8 cellular contexts compared by ENCODE assay signal in the genomic region with DNA sequence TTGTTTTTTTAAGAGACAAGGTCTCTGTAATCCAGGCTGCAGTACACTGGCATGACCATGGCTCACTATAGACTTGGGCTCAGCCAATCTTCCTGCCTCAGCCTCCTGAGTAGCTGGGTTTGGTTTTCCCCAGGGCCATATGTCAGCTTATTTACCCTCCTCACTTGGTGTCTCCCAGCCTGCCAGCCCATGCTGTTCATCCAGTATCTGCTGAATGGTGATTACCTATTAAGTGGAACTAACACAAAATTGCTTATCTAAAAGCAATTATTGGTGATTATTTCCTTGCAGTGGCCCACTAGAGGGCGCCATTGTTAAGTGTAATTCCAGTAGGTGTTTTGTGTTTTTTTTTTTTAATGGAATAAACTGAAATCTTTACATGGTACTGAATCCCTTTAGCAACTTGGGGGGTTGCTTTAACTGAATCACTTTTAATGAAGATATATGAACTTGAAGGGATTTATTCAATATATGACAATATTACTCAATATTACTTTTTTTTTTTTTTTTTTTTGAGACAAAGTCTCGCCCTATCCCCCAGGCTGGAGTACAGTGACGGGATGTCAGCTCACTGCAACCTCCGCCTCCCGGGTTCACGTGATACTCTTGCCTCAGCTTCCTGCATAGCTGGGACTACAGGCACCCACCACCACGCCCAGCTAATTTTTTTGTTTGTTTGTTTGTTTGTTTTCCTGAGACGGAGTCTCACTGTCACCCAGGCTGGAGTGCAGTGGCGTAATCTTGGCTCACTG. TPM values are rescaled to one million over a fixed set of nuclear protein-coding genes. Genes with fewer than 3 reads are reported as not detected.
A peak's percentile ranks its signal among the peaks of the same experiment; 100 is the strongest.
DNase-seq lines count a peak whose midpoint lies in the region; ATAC-seq and TF ChIP-seq lines count a peak whose summit lies in the region.

No MANE protein-coding gene starts in this region.

- TF ChIP-seq EP300 in stomach (IDR thresholded peaks at IDR 0.05): no peak

- DNase-seq in SIG-M5 treated with dmso at 0.1 percent for 504 hours (lab: John Stamatoyannopoulos, UW; ENCODE audit: unreplicated experiment) (peak; percentile 37), SIG-M5 (lab: John Stamatoyannopoulos, UW) (no peak), NCI-H69 (lab: John Stamatoyannopoulos, UW) (peak; percentile 83), naive B cell (peak; percentile 54), stomach (peak; percentile 80), HuH-7.5 (ENCODE audit: low spot score) (no peak)
- DNase-seq in activated CD4-positive, alpha-beta memory T cell treated with anti-CD3 and anti-CD28 coated beads for 36 hours: peak; percentile 69
- peak; percentile 29 to 65 (median 40) for DNase-seq in effector memory CD4-positive, alpha-beta T cell

- intact Hi-C loops in activated CD4-positive, alpha-beta memory T cell treated with anti-CD3 and anti-CD28 coated beads for 36 hours (cut with micrococcal nuclease): loop anchor here (1.0 kb wide), 1 partner anchor 156 kb away; no protein-coding TSS in a partner anchor
- intact Hi-C loops in stomach (cut with DNase I; ENCODE audit: low total_unique reads): loop anchor here (5.0 to 10.0 kb wide), 2 partner anchors 230 to 337 kb away; partner anchors contain the start of gene FIBCD1

- H3K9me3 ChIP-seq in effector memory CD4-positive, alpha-beta T cell (ENCODE audit: control insufficient read depth, low read length): no peaks in the 10 kb centered on the region
- H3K9me3 ChIP-seq in stomach: no peaks in the 10 kb centered on the region

- peaks cover 4% of the 10 kb centered on the region for H3K4me1 ChIP-seq in effector memory CD4-positive, alpha-beta T cell (ENCODE audit: control insufficient read depth, insufficient read depth, low read length, poor library complexity, severe bottlenecking)
- peaks cover 0 to 11% (median 5%) of the 10 kb centered on the region in 4 donors for H3K4me1 ChIP-seq in stomach

- no peak overlapping the region for H3K4me3 Mint-ChIP-seq in activated CD4-positive, alpha-beta memory T cell treated with anti-CD3 and anti-CD28 coated beads for 36 hours
- no peak overlapping the region for H3K4me3 Mint-ChIP-seq in naive B cell

- TF ChIP-seq CTCF in stomach (IDR thresholded peaks at IDR 0.05): peak in 5 of 7 experiments; percentile 41 to 84 (median 70)

- H3K27ac Mint-ChIP-seq in activated CD4-positive, alpha-beta memory T cell treated with anti-CD3 and anti-CD28 coated beads for 36 hours: no peak overlapping the region
- peak overlapping the region in 2 of 6 donors; percentile 34 to 39 for H3K27ac Mint-ChIP-seq in naive B cell

- CTCF ChIA-PET in activated CD4-positive, alpha-beta memory T cell treated with anti-CD3 and anti-CD28 coated beads for 36 hours (lab: Charles Lee): interaction anchor here (0.7 to 6.2 kb wide), 20 partner anchors 7 to 1962 kb away, joined by 3 to 52 read pairs (median 4); partner anchors contain the start of genes DDX31 and EXOSC2

- ATAC-seq in naive B cell (ENCODE audit: low read depth in 2 of 2): peak; percentile 20 to 41

- no peaks in the 10 kb centered on the region for H3K27me3 Mint-ChIP-seq in activated CD4-positive, alpha-beta memory T cell treated with anti-CD3 and anti-CD28 coated beads for 36 hours
- no peaks in the 10 kb centered on the region for H3K27me3 Mint-ChIP-seq in naive B cell

- H3K36me3 Mint-ChIP-seq in activated CD4-positive, alpha-beta memory T cell treated with anti-CD3 and anti-CD28 coated beads for 36 hours: peaks cover 22% of the 10 kb centered on the region
- H3K36me3 Mint-ChIP-seq in naive B cell: peaks cover 10 to 16% of the 10 kb centered on the region in 2 donors

- H3K36me3 ChIP-seq in effector memory CD4-positive, alpha-beta T cell (ENCODE audit: control insufficient read depth, insufficient read depth, low read length): peaks cover 20% of the 10 kb centered on the region
- H3K36me3 ChIP-seq in stomach: peaks cover 26 to 43% (median 38%) of the 10 kb centered on the region in 4 donors

- H3K27ac ChIP-seq in effector memory CD4-positive, alpha-beta T cell (ENCODE audit: insufficient read depth, low read length, poor library complexity, severe bottlenecking): no peak overlapping the region
- no peak overlapping the region for H3K27ac ChIP-seq in stomach

- no peak for TF ChIP-seq POLR2A in stomach (IDR thresholded peaks at IDR 0.05)

- no peaks in the 10 kb centered on the region for H3K27me3 ChIP-seq in effector memory CD4-positive, alpha-beta T cell (replicated peaks; ENCODE audit: control insufficient read depth, insufficient read depth, low read length, poor library complexity, severe bottlenecking)
- no peaks in the 10 kb centered on the region for H3K27me3 ChIP-seq in stomach

- POLR2A ChIA-PET in activated CD4-positive, alpha-beta memory T cell treated with anti-CD3 and anti-CD28 coated beads for 36 hours (lab: Charles Lee): no interaction called here

- H3K4me3 ChIP-seq in effector memory CD4-positive, alpha-beta T cell (ENCODE audit: insufficient read depth, low read depth, low read length, poor library complexity, severe bottlenecking): no peak overlapping the region
- no peak overlapping the region for H3K4me3 ChIP-seq in stomach

- peaks cover 6% of the 10 kb centered on the region for H3K4me1 Mint-ChIP-seq in activated CD4-positive, alpha-beta memory T cell treated with anti-CD3 and anti-CD28 coated beads for 36 hours (ENCODE audit: low read depth)
- peaks cover 4 to 19% (median 6%) of the 10 kb centered on the region in 3 donors for H3K4me1 Mint-ChIP-seq in naive B cell

- 38 to 54% (median 42%) methylated on average over 9 of the region's 9 CpGs for WGBS in stomach, 5 donors

- H3K9me3 Mint-ChIP-seq in activated CD4-positive, alpha-beta memory T cell treated with anti-CD3 and anti-CD28 coated beads for 36 hours: no peaks in the 10 kb centered on the region
- H3K9me3 Mint-ChIP-seq in naive B cell: no peaks in the 10 kb centered on the region

RNA-seq across cellular contexts. Expression of gene EXOSC2, which starts 13.8 kb away (rescaled TPM):
- 10 to 100 TPM; 77.3 to 80.5 TPM for total RNA-seq in activated CD4-positive, alpha-beta memory T cell treated with anti-CD3 and anti-CD28 coated beads for 36 hours
- polyA plus RNA-seq in naive B cell (ENCODE audit: low read depth in 6 of 6) (10 to 100 TPM; 24.1 to 41.1 (median 26.9) TPM), stomach (10 to 100 TPM; 13.6 to 15.0 (median 14.5) TPM)
- total RNA-seq in stomach: 10 to 100 TPM in 3 of 5 donors, 1 to 10 TPM in 2; 6.4 to 36.9 (median 14.0) TPM

RNA-seq across cellular contexts. Expression of gene PRDM12, which starts 43.0 kb away (rescaled TPM):
- total RNA-seq in activated CD4-positive, alpha-beta memory T cell treated with anti-CD3 and anti-CD28 coated beads for 36 hours: under 1 TPM; 0.07 to 0.12 TPM
- polyA plus RNA-seq in naive B cell (ENCODE audit: low read depth in 6 of 6) (not detected), stomach (under 1 TPM in 1 of 3 donors, not detected in 2; 0.08 TPM)
- not detected for total RNA-seq in stomach

Comparison
In these comparisons a context has a peak if more than half of its experiments do, and no peak if none do; other contexts are left out.
1. DNase-seq: peak in SIG-M5 treated with dmso at 0.1 percent for 504 hours (single experiment), NCI-H69 (single experiment), activated CD4-positive, alpha-beta memory T cell treated with anti-CD3 and anti-CD28 coated beads for 36 hours (single experiment), effector memory CD4-positive, alpha-beta T cell (3 of 3), naive B cell (single experiment) and stomach (single experiment); none in SIG-M5 (single experiment) and HuH-7.5 (single experiment).